Comparison of ENCODE assay signal across 23 cellular contexts in genomic region chr19:5062799-5063198, GRCh38.
"Had no signal": no experiment of that assay in that cellular context is flagged by ENCODE, and none has a peak within 500 bp of the region (broad histone marks: within the 10 kb centered on the region; RNA-seq: fewer than 3 reads in every experiment).

No MANE protein-coding gene starts in this region.

- H3K27ac Mint-ChIP-seq: mesothelial cell of epicardium, naive B cell had no signal

- H3K4me3 ChIP-seq: coronary artery, dorsolateral prefrontal cortex, esophagus squamous epithelium, gastrocnemius medialis, heart right ventricle, left lung, lower lobe of right lung, mucosa of descending colon had no signal

- DNase-seq: dermis blood vessel endothelial cell; dorsolateral prefrontal cortex; effector CD4-positive, alpha-beta T cell; effector memory CD4-positive, alpha-beta T cell; erythroblast; esophagus squamous epithelium; foreskin fibroblast; foreskin melanocyte; gastrocnemius medialis; head of caudate nucleus; heart right ventricle; hippocampal formation; left cardiac atrium; left lung; left ventricle myocardium superior; lower lobe of right lung; mesenchymal stem cell; mucosa of descending colon; naive B cell had no signal

- H3K27me3 Mint-ChIP-seq: naive B cell had no signal

- H3K27ac ChIP-seq: coronary artery, dorsolateral prefrontal cortex, epithelial cell of prostate, esophagus squamous epithelium, heart right ventricle, left lung, lower lobe of right lung had no signal

- H3K9me3 ChIP-seq: esophagus squamous epithelium, gastrocnemius medialis had no signal

- H3K4me1 ChIP-seq: esophagus squamous epithelium, left lung, lower lobe of right lung had no signal

- H3K4me3 Mint-ChIP-seq: mesothelial cell of epicardium, naive B cell had no signal

- ATAC-seq: esophagus mucosa, gastrocnemius medialis, heart right ventricle, left cardiac atrium, left lung, left ventricle myocardium superior, lower lobe of right lung, mucosa of descending colon had no signal
